Comparison of ENCODE assay signal across 20 cellular contexts in the genomic region with DNA sequence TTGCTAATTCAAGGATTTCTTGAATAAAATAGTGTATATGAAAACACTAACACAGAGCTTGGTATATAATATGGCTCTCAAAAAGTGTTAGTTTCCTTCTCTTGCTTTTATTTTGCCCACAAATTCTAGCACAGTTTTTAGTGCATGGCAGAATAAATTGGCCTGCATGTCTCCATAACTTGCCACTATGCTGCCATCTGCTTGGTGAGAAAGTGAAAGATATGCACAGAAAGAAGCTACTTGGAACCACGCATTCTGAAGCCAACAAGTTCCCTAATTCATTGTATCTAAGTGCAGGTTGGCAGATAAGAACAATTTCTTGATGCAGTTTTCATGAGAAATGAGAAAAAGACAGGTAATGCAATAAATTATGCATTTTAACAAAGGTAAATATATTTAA.
"Had no signal": no experiment of that assay in that cellular context is flagged by ENCODE, and none has a peak within 500 bp of the region (broad histone marks: within the 10 kb centered on the region; RNA-seq: fewer than 3 reads in every experiment).

No MANE protein-coding gene starts in this region.

- H3K4me1 ChIP-seq: adrenal gland, breast epithelium, esophagus squamous epithelium, pancreas, spleen, upper lobe of left lung had no signal

- DNase-seq: activated CD4-positive, CD25-positive, alpha-beta regulatory T cell treated with anti-CD3 and anti-CD28 coated beads, Interleukin-2, amount 50 U/mL, for 72 hours; activated gamma-delta T cell treated with Interleukin-2 at 50 U/mL for 16 hours; activated T-cell treated with anti-CD3 and anti-CD28 coated beads, Interleukin-2, amount 50 U/mL, for 72 hours; adrenal gland; effector CD8-positive, alpha-beta T cell; esophagus squamous epithelium; immature natural killer cell; left ventricle myocardium superior; mucosa of descending colon; naive thymus-derived CD4-positive, alpha-beta T cell; pancreas; spleen; stimulated activated CD4-positive, alpha-beta T cell treated with anti-CD3 and anti-CD28 coated beads, Interleukin-4, amount 100 ng/mL, for 4 hours; T-helper 9 cell; upper lobe of left lung had no signal

- H3K4me3 ChIP-seq: adrenal gland, breast epithelium, esophagus squamous epithelium, mucosa of descending colon, pancreas, spleen, thoracic aorta, upper lobe of left lung had no signal

- ATAC-seq: activated naive CD4-positive, alpha-beta T cell treated with anti-CD3 and anti-CD28 coated beads, Interleukin-2, amount 50 U/mL, for 72 hours; activated T-cell treated with anti-CD3 and anti-CD28 coated beads, Interleukin-2, amount 50 U/mL, for 72 hours; left ventricle myocardium superior; mucosa of descending colon; naive thymus-derived CD4-positive, alpha-beta T cell; pancreas; stimulated activated memory B cell treated with anti-CD40 and anti-IgM and Interleukin-4, amounts not matched to agents 10 μg/mL and 1 μg/mL and 100 μg/mL, for 72 hours had no signal

- H3K36me3 ChIP-seq: adrenal gland, breast epithelium, esophagus squamous epithelium, pancreas, spleen, thoracic aorta, upper lobe of left lung had no signal

- H3K27ac ChIP-seq: adrenal gland, breast epithelium, esophagus squamous epithelium, pancreas, spleen, thoracic aorta, upper lobe of left lung, VCaP had no signal

- H3K27me3 ChIP-seq: adrenal gland, breast epithelium, esophagus squamous epithelium, pancreas, spleen, upper lobe of left lung had no signal
